ENCODE assay signal across 8 cellular contexts in genomic region chr10:63798599-63799498, GRCh38.
DNase-seq lines count a peak whose midpoint lies in the region; ATAC-seq and TF ChIP-seq lines count a peak whose summit lies in the region.

No MANE protein-coding gene starts in this region.

- H3K9me3 ChIP-seq in SK-N-SH, result no peaks in the 10 kb centered on the region
- H3K9me3 ChIP-seq in liver (ENCODE audit: control insufficient read depth in 4 of 4, low read length in 3 of 4), result no peaks in the 10 kb centered on the region
- no peaks in the 10 kb centered on the region for H3K9me3 ChIP-seq in tibial nerve

- H3K27ac ChIP-seq in SK-N-SH (ENCODE audit: low read depth in 2 of 2, low read length in 1 of 2), result peak overlapping the region in 1 of 2 experiments; percentile 60; a peak in 1 of 4 replicates
- no peak overlapping the region for H3K27ac ChIP-seq in liver (ENCODE audit: low read depth in 1 of 2, low read length in 2 of 2)
- H3K27ac ChIP-seq in tibial nerve, result peak overlapping the region in 3 of 4 donors; percentile 31 to 72 (median 65)

- H3K79me2 ChIP-seq in SK-N-SH (ENCODE audit: insufficient read depth), result no peaks in the 10 kb centered on the region

- POLR2A ChIA-PET in SK-N-SH (lab: Yijun Ruan, JAX), result no interaction called here

- H2AFZ ChIP-seq in SK-N-SH (ENCODE audit: low read depth), result no peak overlapping the region

- H3K4me2 ChIP-seq in SK-N-SH, result peak overlapping the region; percentile 29; the same call in 1 of the 2 replicates

- H3K4me1 ChIP-seq in SK-N-SH (ENCODE audit: control insufficient read depth in 1 of 2, insufficient read depth in 2 of 2, low read depth in 1 of 2, low read length in 1 of 2) (no peaks in the 10 kb centered on the region; a peak in 1 of 4 replicates), liver (ENCODE audit: control insufficient read depth in 4 of 4, insufficient read depth in 4 of 4, low read length in 3 of 4) (no peaks in the 10 kb centered on the region), tibial nerve (peaks cover 0 to 21% (median 0%) of the 10 kb centered on the region in 4 donors)

- TF ChIP-seq POLR2A in tibial nerve (IDR thresholded peaks at IDR 0.05), result no peak

- no peaks in the 10 kb centered on the region for H3K9me2 ChIP-seq in SK-N-SH

- TF ChIP-seq EP300 in SK-N-SH (IDR thresholded peaks at IDR 0.05; ENCODE audit: borderline replicate concordance in 1 of 2, low read depth in 1 of 2, low read length in 1 of 2) (no peak), tibial nerve (IDR thresholded peaks at IDR 0.05) (peak; percentile 33 to 74)

- H3K36me3 ChIP-seq in SK-N-SH (replicated peaks in 1 of 2; ENCODE audit: control insufficient read depth in 1 of 2, insufficient read depth in 2 of 2, low read length in 1 of 2) (no peaks in the 10 kb centered on the region), liver (ENCODE audit: control insufficient read depth in 4 of 4, insufficient read depth in 3 of 4, low read depth in 1 of 4, low read length in 3 of 4) (no peaks in the 10 kb centered on the region), tibial nerve (no peaks in the 10 kb centered on the region)

- H3K4me3 ChIP-seq in SK-N-SH (ENCODE audit: low read depth in 2 of 2, low read length in 1 of 2), result no peak overlapping the region
- H3K4me3 ChIP-seq in liver (ENCODE audit: low read depth in 1 of 3, low read length in 3 of 3), result no peak overlapping the region
- peak overlapping the region in 2 of 4 donors; percentile 4 to 25 for H3K4me3 ChIP-seq in tibial nerve

- TF ChIP-seq CTCF in SK-N-SH (IDR thresholded peaks at IDR 0.05) (no peak), liver (IDR thresholded peaks at IDR 0.05; ENCODE audit: low read depth, low read length, missing input control) (no peak), tibial nerve (IDR thresholded peaks at IDR 0.05) (peak in 1 of 5 experiments; percentile 21)

- WGBS in SK-N-SH (ENCODE audit: low lambda C conversion rate), result 63% methylated on average over 9 of the region's 9 CpGs
- WGBS in liver, result 63% methylated on average over 9 of the region's 9 CpGs
- WGBS in tibial nerve, 2 donors, result 19 to 24% methylated on average over 9 of the region's 9 CpGs

- H3K27me3 ChIP-seq in SK-N-SH (ENCODE audit: insufficient read depth), result no peaks in the 10 kb centered on the region; the same call in 1 of the 2 replicates
- no peaks in the 10 kb centered on the region for H3K27me3 ChIP-seq in liver (ENCODE audit: control insufficient read depth in 4 of 4, insufficient read depth in 4 of 4, low read length in 3 of 4)
- H3K27me3 ChIP-seq in tibial nerve, result no peaks in the 10 kb centered on the region

- no peak for ATAC-seq in SK-N-SH treated with all-trans-retinoic acid at 6 μM for 48 hours

- H3K9ac ChIP-seq in SK-N-SH, result no peak overlapping the region; the same call in 1 of the 2 replicates
- no peak overlapping the region for H3K9ac ChIP-seq in liver (ENCODE audit: low read depth in 1 of 2, low read length in 2 of 2)

- no peaks in the 10 kb centered on the region for H4K20me1 ChIP-seq in SK-N-SH (ENCODE audit: insufficient read depth)

- CTCF ChIA-PET in SK-N-SH (lab: Yijun Ruan, JAX), result interaction anchor here (0.6 to 2.6 kb wide), 3 partner anchors 21 to 642 kb away, joined by 5 to 16 read pairs (median 5); no protein-coding TSS in a partner anchor

- no peak for DNase-seq in SK-N-SH
- peak; percentile 64 for DNase-seq in dedifferentiated amniotic fluid mesenchymal stem cell (ENCODE audit: extremely low spot score)
- peak; percentile 58 for DNase-seq in tibial nerve (ENCODE audit: low spot score in 2 of 2)
- no peak for DNase-seq in stimulated activated CD4-positive, alpha-beta T cell treated with anti-CD3 and anti-CD28 coated beads, Interleukin-1b, Interleukin-23, amount 100 ng/mL, for 48 hours
- DNase-seq in GF-D8 (lab: John Stamatoyannopoulos, UW), result no peak
- no peak for DNase-seq in germinal center (ENCODE audit: low spot score)

- TF ChIP-seq RAD21 in SK-N-SH (IDR thresholded peaks at IDR 0.05; ENCODE audit: low read length) (no peak), liver (IDR thresholded peaks at IDR 0.05) (no peak)

- H3F3A ChIP-seq in SK-N-SH (replicated peaks; ENCODE audit: insufficient read depth), result no peaks in the 10 kb centered on the region

TF ChIP-seq in SK-N-SH, 30 proteins besides CTCF, POLR2A, EP300 and RAD21:
- TF ChIP-seq TEAD4 (IDR thresholded peaks at IDR 0.05; ENCODE audit: borderline replicate concordance, insufficient read depth) (no peak), PBX3 (IDR thresholded peaks at IDR 0.05) (no peak)

TF ChIP-seq in SK-N-SH treated with all-trans-retinoic acid at 6 μM for 48 hours, 23 proteins besides CTCF, POLR2A, EP300 and RAD21 (continues in another document):
- TF ChIP-seq ESRRG (CRISPR knock-in tag; IDR thresholded peaks at IDR 0.05) (no peak), TCF4 (CRISPR knock-in tag; IDR thresholded peaks at IDR 0.05; ENCODE audit: borderline replicate concordance) (no peak), BACH2 (CRISPR knock-in tag; IDR thresholded peaks at IDR 0.05; ENCODE audit: borderline replicate concordance) (no peak), ZNF70 (CRISPR knock-in tag; IDR thresholded peaks at IDR 0.05) (no peak), SNAI2 (CRISPR knock-in tag; IDR thresholded peaks at IDR 0.05) (no peak), ARNTL (CRISPR knock-in tag; IDR thresholded peaks at IDR 0.05; ENCODE audit: borderline replicate concordance, low read depth) (no peak), CSDC2 (CRISPR knock-in tag; IDR thresholded peaks at IDR 0.05) (no peak), ZFP30 (CRISPR knock-in tag; IDR thresholded peaks at IDR 0.05) (no peak), CSRNP3 (CRISPR knock-in tag; IDR thresholded peaks at IDR 0.05) (no peak), TOX (CRISPR knock-in tag; IDR thresholded peaks at IDR 0.05; ENCODE audit: borderline replicate concordance) (no peak), ISL1 (CRISPR knock-in tag; IDR thresholded peaks at IDR 0.05) (no peak), OSR1 (CRISPR knock-in tag; IDR thresholded peaks at IDR 0.05) (no peak)

TF ChIP-seq in liver, 16 proteins besides CTCF, POLR2A, EP300 and RAD21:
- TF ChIP-seq GABPA (IDR thresholded peaks at IDR 0.05 in 1 of 2, conservative IDR thresholded peaks at IDR 0.05 in 1 of 2) (peak; percentile 47 to 69), SP1 (IDR thresholded peaks at IDR 0.05) (peak; percentile 15), FOXA2 (IDR thresholded peaks at IDR 0.05) (no peak), HNF4A (conservative IDR thresholded peaks at IDR 0.05) (no peak), HNF4G (IDR thresholded peaks at IDR 0.05) (no peak), TAF1 (conservative IDR thresholded peaks at IDR 0.05) (no peak), JUND (IDR thresholded peaks at IDR 0.05) (no peak), YY1 (IDR thresholded peaks at IDR 0.05) (no peak)
TF ChIP-seq in liver: peak in this region for 2.

Comparison
In these comparisons a context has a peak if more than half of its experiments do, and no peak if none do; other contexts are left out.
1. DNase-seq: peak in dedifferentiated amniotic fluid mesenchymal stem cell (single experiment) and tibial nerve (2 of 2); none in SK-N-SH (single experiment), stimulated activated CD4-positive, alpha-beta T cell treated with anti-CD3 and anti-CD28 coated beads, Interleukin-1b, Interleukin-23, amount 100 ng/mL, for 48 hours (single experiment), GF-D8 (single experiment) and germinal center (single experiment).
2. H3K27ac ChIP-seq: peak in tibial nerve (3 of 4); none in liver (0 of 2).